Comparison of ENCODE assay signal across 29 cellular contexts in genomic region chr3:7683431-7683830, GRCh38.
DNase-seq lines count a peak whose midpoint lies in the region; ATAC-seq and TF ChIP-seq lines count a peak whose summit lies in the region.
"Had no signal": no experiment of that assay in that cellular context is flagged by ENCODE, and none has a peak within 500 bp of the region (broad histone marks: within the 10 kb centered on the region; RNA-seq: fewer than 3 reads in every experiment).

No MANE protein-coding gene starts in this region.

- H3K18ac ChIP-seq in H9 (ENCODE audit: insufficient read length, low read depth, low read length): no peak overlapping the region

- H3K4me3 ChIP-seq in breast epithelium (no peak overlapping the region), tibial artery (no peak overlapping the region)
- H3K4me3 ChIP-seq in naive thymus-derived CD4-positive, alpha-beta T cell (ENCODE audit: low read length): no peak overlapping the region
- H3K4me3 ChIP-seq: colonic mucosa, gastrocnemius medialis, spleen, upper lobe of right lung had no signal

- CTCF ChIA-PET in naive thymus-derived CD4-positive, alpha-beta T cell (lab: Charles Lee): no interaction called here

- no peak overlapping the region for H2BK120ac ChIP-seq in H9 (ENCODE audit: low read depth, low read length, poor library complexity, severe bottlenecking)

- H3K9me3 Mint-ChIP-seq in H9 (peaks cover 6 to 11% of the 10 kb centered on the region in 2 experiments; a peak in 4 of 5 replicates), nephron (peaks cover 6% of the 10 kb centered on the region)
- H3K9me3 Mint-ChIP-seq in naive thymus-derived CD4-positive, alpha-beta T cell: peaks cover 0 to 8% (median 0%) of the 10 kb centered on the region in 11 donors
- peaks cover 4% of the 10 kb centered on the region for H3K9me3 Mint-ChIP-seq in activated naive CD8-positive, alpha-beta T cell treated with anti-CD3 and anti-CD28 coated beads for 36 hours
- H3K9me3 Mint-ChIP-seq: activated CD4-positive, alpha-beta T cell treated with anti-CD3 and anti-CD28 coated beads, Interleukin-2, amount 10 ng/mL, durations not matched to agents 7 days and 5 days had no signal

- H3K4me3 Mint-ChIP-seq in H9 (no peak overlapping the region), nephron (no peak overlapping the region)
- H3K4me3 Mint-ChIP-seq in naive thymus-derived CD4-positive, alpha-beta T cell: no peak overlapping the region
- no peak overlapping the region for H3K4me3 Mint-ChIP-seq in activated naive CD8-positive, alpha-beta T cell treated with anti-CD3 and anti-CD28 coated beads for 36 hours
- H3K4me3 Mint-ChIP-seq: activated CD4-positive, alpha-beta T cell treated with anti-CD3 and anti-CD28 coated beads, Interleukin-2, amount 10 ng/mL, durations not matched to agents 7 days and 5 days; activated T-cell treated with anti-CD3 and anti-CD28 coated beads, Interleukin-2, amount 50 U/mL, for 4 hours; natural killer cell treated with Interleukin-12 subunit alpha and Interleukin-12 subunit beta and Interleukin-15 and Interleukin-18, amount 100 ng/mL, for 72 hours had no signal

- peaks cover 2% of the 10 kb centered on the region; the same call in 1 of the 2 replicates for H3K4me1 ChIP-seq in H9 (ENCODE audit: insufficient read depth, low read length)
- no peaks in the 10 kb centered on the region for H3K4me1 ChIP-seq in breast epithelium
- H3K4me1 ChIP-seq in tibial artery: peaks cover 0 to 20% (median 6%) of the 10 kb centered on the region in 4 donors
- H3K4me1 ChIP-seq in naive thymus-derived CD4-positive, alpha-beta T cell (ENCODE audit: control insufficient read depth in 2 of 2, insufficient read depth in 2 of 2, low read length in 2 of 2): no peaks in the 10 kb centered on the region
- H3K4me1 ChIP-seq: colonic mucosa, gastrocnemius medialis had no signal

- no peak overlapping the region for H4K5ac ChIP-seq in H9 (ENCODE audit: insufficient read length, low read depth, low read length)

- H4K8ac ChIP-seq in H9 (replicated peaks; ENCODE audit: insufficient read length, low read depth, low read length): no peak overlapping the region

- H3K9me3 ChIP-seq in H9 (ENCODE audit: control insufficient read depth, low read depth, low read length) (no peaks in the 10 kb centered on the region), breast epithelium (no peaks in the 10 kb centered on the region), tibial artery (no peaks in the 10 kb centered on the region)
- no peaks in the 10 kb centered on the region for H3K9me3 ChIP-seq in naive thymus-derived CD4-positive, alpha-beta T cell (ENCODE audit: control insufficient read depth in 2 of 3, low read length in 3 of 3)
- H3K9me3 ChIP-seq: colonic mucosa, gastrocnemius medialis, upper lobe of right lung had no signal

- H3K36me3 Mint-ChIP-seq in H9 (ENCODE audit: insufficient read depth in 1 of 3, low read depth in 3 of 3) (peaks cover 2 to 12% (median 7%) of the 10 kb centered on the region in 3 experiments; a peak in 6 of 7 replicates), nephron (ENCODE audit: low read depth) (no peaks in the 10 kb centered on the region)
- H3K36me3 Mint-ChIP-seq in naive thymus-derived CD4-positive, alpha-beta T cell: no peaks in the 10 kb centered on the region
- no peaks in the 10 kb centered on the region for H3K36me3 Mint-ChIP-seq in activated naive CD8-positive, alpha-beta T cell treated with anti-CD3 and anti-CD28 coated beads for 36 hours
- H3K36me3 Mint-ChIP-seq: natural killer cell treated with Interleukin-12 subunit alpha and Interleukin-12 subunit beta and Interleukin-15 and Interleukin-18, amount 100 ng/mL, for 72 hours had no signal

- no peak overlapping the region for H3K4me2 ChIP-seq in H9 (ENCODE audit: insufficient read depth, insufficient read length, low read length)

- H3K4me1 Mint-ChIP-seq in H9: peaks cover 19 to 22% of the 10 kb centered on the region in 2 experiments
- peaks cover 17% of the 10 kb centered on the region for H3K4me1 Mint-ChIP-seq in nephron
- H3K4me1 Mint-ChIP-seq in naive thymus-derived CD4-positive, alpha-beta T cell: peaks cover 0 to 1% (median 0%) of the 10 kb centered on the region in 7 donors
- H3K4me1 Mint-ChIP-seq in activated naive CD8-positive, alpha-beta T cell treated with anti-CD3 and anti-CD28 coated beads for 36 hours: no peaks in the 10 kb centered on the region
- H3K4me1 Mint-ChIP-seq: activated CD4-positive, alpha-beta T cell treated with anti-CD3 and anti-CD28 coated beads, Interleukin-2, amount 10 ng/mL, durations not matched to agents 7 days and 5 days had no signal

- H3K14ac ChIP-seq in H9 (ENCODE audit: insufficient read depth, low read length): no peak overlapping the region; the same call in 1 of the 2 replicates

- no peak overlapping the region for H3K9ac ChIP-seq in H9 (ENCODE audit: extremely low read depth, insufficient read length, low read length)

- H3T11ph ChIP-seq in H9 (ENCODE audit: low read length): no peak overlapping the region

- H3K4ac ChIP-seq in H9 (ENCODE audit: low read depth, low read length): no peak overlapping the region

- H3K27ac ChIP-seq in H9 (ENCODE audit: insufficient read length, low read depth, low read length) (peak overlapping the region; percentile 94), breast epithelium (peak overlapping the region; percentile 54 to 72), tibial artery (no peak overlapping the region)
- H3K27ac ChIP-seq in naive thymus-derived CD4-positive, alpha-beta T cell (ENCODE audit: low read depth, low read length): no peak overlapping the region
- H3K27ac ChIP-seq: C4-2B, colonic mucosa, gastrocnemius medialis, upper lobe of right lung had no signal

- DNase-seq in H9 (no peak), breast epithelium (ENCODE audit: low spot score in 2 of 2) (no peak), Right ventricle myocardium superior (no peak), tibial artery (no peak)
- DNase-seq in naive thymus-derived CD4-positive, alpha-beta T cell: no peak
- DNase-seq in activated naive CD8-positive, alpha-beta T cell treated with anti-CD3 and anti-CD28 coated beads for 36 hours: no peak
- DNase-seq: activated CD4-positive, alpha-beta T cell treated with anti-CD3 and anti-CD28 coated beads, Interleukin-2, amount 10 ng/mL, durations not matched to agents 7 days and 5 days; activated naive CD4-positive, alpha-beta T cell; activated T-cell treated with anti-CD3 and anti-CD28 coated beads, Interleukin-2, amount 50 U/mL, for 4 hours; amniotic stem cell; colonic mucosa; DMS79 treated with DMSO at 0.1 percent for 48 hours; hippocampal formation; midbrain; NCI-H1048; NCI-H1694 treated with DMSO at 0.1 percent for 48 hours; NCI-H2171 treated with DMSO at 0.1 percent for 48 hours; PC-3; SHP77; spleen; stimulated activated CD4-positive, alpha-beta T cell treated with anti-CD3 and anti-CD28 coated beads, Interleukin-2, amount 100 ng/mL, for 48 hours; T-helper 9 cell had no signal

- H3K23me2 ChIP-seq in H9 (ENCODE audit: insufficient read length, low read depth, low read length, poor library complexity, severe bottlenecking): no peaks in the 10 kb centered on the region

- H2BK12ac ChIP-seq in H9 (ENCODE audit: insufficient read length, low read depth, low read length): no peak overlapping the region

- no peak overlapping the region for H4K91ac ChIP-seq in H9 (ENCODE audit: insufficient read length, low read depth, low read length)

- no peaks in the 10 kb centered on the region for H3K79me2 ChIP-seq in H9 (ENCODE audit: insufficient read depth, low read length)

- no peaks in the 10 kb centered on the region for H3K27me3 Mint-ChIP-seq in H9 (ENCODE audit: low read depth)
- no peaks in the 10 kb centered on the region for H3K27me3 Mint-ChIP-seq in nephron (ENCODE audit: low read depth)
- peaks cover 0 to 6% (median 0%) of the 10 kb centered on the region in 5 donors for H3K27me3 Mint-ChIP-seq in naive thymus-derived CD4-positive, alpha-beta T cell
- peaks cover 6% of the 10 kb centered on the region for H3K27me3 Mint-ChIP-seq in activated naive CD8-positive, alpha-beta T cell treated with anti-CD3 and anti-CD28 coated beads for 36 hours
- H3K27me3 Mint-ChIP-seq: activated CD4-positive, alpha-beta T cell treated with anti-CD3 and anti-CD28 coated beads, Interleukin-2, amount 10 ng/mL, durations not matched to agents 7 days and 5 days; natural killer cell treated with Interleukin-12 subunit alpha and Interleukin-12 subunit beta and Interleukin-15 and Interleukin-18, amount 100 ng/mL, for 72 hours had no signal

- H2BK15ac ChIP-seq in H9 (ENCODE audit: low read depth, low read length): no peak overlapping the region

- no peaks in the 10 kb centered on the region for H3K36me3 ChIP-seq in breast epithelium
- H3K36me3 ChIP-seq in tibial artery: no peaks in the 10 kb centered on the region
- no peaks in the 10 kb centered on the region for H3K36me3 ChIP-seq in naive thymus-derived CD4-positive, alpha-beta T cell (ENCODE audit: control insufficient read depth in 2 of 3, insufficient read depth in 3 of 3, low read length in 3 of 3)
- H3K36me3 ChIP-seq: colonic mucosa, gastrocnemius medialis, spleen, upper lobe of right lung had no signal

- no peak overlapping the region for H2AK5ac ChIP-seq in H9 (ENCODE audit: insufficient read length, low read length)

- no peak overlapping the region for H2BK20ac ChIP-seq in H9 (ENCODE audit: low read depth, low read length, poor library complexity, severe bottlenecking)

- intact Hi-C loops in breast epithelium (cut with DNase I; ENCODE audit: low total_unique reads): no loop called here
- intact Hi-C loops in Right ventricle myocardium superior (cut with DNase I): no loop called here
- intact Hi-C loops in tibial artery (cut with DNase I; ENCODE audit: low total_unique reads): no loop called here
- intact Hi-C loops in naive thymus-derived CD4-positive, alpha-beta T cell (cut with micrococcal nuclease): no loop called here

- no peaks in the 10 kb centered on the region for H4K20me1 ChIP-seq in H9 (ENCODE audit: control insufficient read depth, insufficient read depth, insufficient read length)

- no peak for TF ChIP-seq POLR2A in breast epithelium (IDR thresholded peaks at IDR 0.05)

- H3K23ac ChIP-seq in H9 (ENCODE audit: insufficient read length, low read depth, low read length): no peak overlapping the region

- no peak overlapping the region for H2AFZ ChIP-seq in H9 (ENCODE audit: low read length)

- POLR2A ChIA-PET in naive thymus-derived CD4-positive, alpha-beta T cell (lab: Charles Lee): no interaction called here

- no peaks in the 10 kb centered on the region for H3K79me1 ChIP-seq in H9 (ENCODE audit: insufficient read depth, low read depth, low read length, poor library complexity, severe bottlenecking)

- WGBS in H9 (ENCODE audit: extremely low coverage, insufficient read length, low lambda C conversion rate): no CpG with 5 or more reads among the region's 1 CpG

- no peak overlapping the region for H2BK5ac ChIP-seq in H9 (ENCODE audit: insufficient read length, low read length)

- ATAC-seq in Right ventricle myocardium superior (ENCODE audit: poor library complexity): peak; percentile 57
- ATAC-seq in GM19324 (IDR thresholded peaks at IDR 0.05; ENCODE audit: low FRiP score, unreplicated experiment): no peak
- ATAC-seq in naive thymus-derived CD4-positive, alpha-beta T cell: no peak
- ATAC-seq: activated T-cell treated with anti-CD3 and anti-CD28 coated beads, Interleukin-2, amount 50 U/mL, for 4 hours; HepG2; PC-3 had no signal

- H3K27ac Mint-ChIP-seq in H9 (peak overlapping the region; percentile 79 to 82 (median 80); a peak in 5 of 7 replicates), nephron (peak overlapping the region; percentile 29 to 84 (median 70))
- H3K27ac Mint-ChIP-seq in naive thymus-derived CD4-positive, alpha-beta T cell: no peak overlapping the region
- no peak overlapping the region for H3K27ac Mint-ChIP-seq in activated naive CD8-positive, alpha-beta T cell treated with anti-CD3 and anti-CD28 coated beads for 36 hours
- H3K27ac Mint-ChIP-seq: activated CD4-positive, alpha-beta T cell treated with anti-CD3 and anti-CD28 coated beads, Interleukin-2, amount 10 ng/mL, durations not matched to agents 7 days and 5 days; natural killer cell treated with Interleukin-12 subunit alpha and Interleukin-12 subunit beta and Interleukin-15 and Interleukin-18, amount 100 ng/mL, for 72 hours had no signal

- no peak for TF ChIP-seq CTCF in H9 (conservative IDR thresholded peaks at IDR 0.05)
- no peak for TF ChIP-seq CTCF in breast epithelium (IDR thresholded peaks at IDR 0.05)
- TF ChIP-seq CTCF in nephron (IDR thresholded peaks at IDR 0.05; ENCODE audit: unreplicated experiment in 3 of 3): no peak
- TF ChIP-seq CTCF in tibial artery (IDR thresholded peaks at IDR 0.05): no peak

- no peak overlapping the region for H3K56ac ChIP-seq in H9 (ENCODE audit: insufficient read length, low read depth, low read length)

- no peaks in the 10 kb centered on the region for H3K27me3 ChIP-seq in H9 (ENCODE audit: insufficient read depth, low read length)
- H3K27me3 ChIP-seq in breast epithelium: no peaks in the 10 kb centered on the region
- no peaks in the 10 kb centered on the region for H3K27me3 ChIP-seq in tibial artery
- no peaks in the 10 kb centered on the region for H3K27me3 ChIP-seq in naive thymus-derived CD4-positive, alpha-beta T cell (ENCODE audit: control insufficient read depth in 2 of 2, insufficient read depth in 2 of 2, low read length in 2 of 2)
- H3K27me3 ChIP-seq: colonic mucosa, gastrocnemius medialis, spleen, upper lobe of right lung had no signal

Comparison
In these comparisons a context has a peak if more than half of its experiments do, and no peak if none do; other contexts are left out.
1. H3K27ac ChIP-seq: peak in H9 (single experiment) and breast epithelium (2 of 2); none in tibial artery (0 of 2) and naive thymus-derived CD4-positive, alpha-beta T cell (single experiment).
2. H3K27ac Mint-ChIP-seq: peak in H9 (3 of 3) and nephron (3 of 3); none in naive thymus-derived CD4-positive, alpha-beta T cell (0 of 9) and activated naive CD8-positive, alpha-beta T cell treated with anti-CD3 and anti-CD28 coated beads for 36 hours (single experiment).